In genomic region chr11:71244116-71244815, GRCh38 we compare ENCODE assay signal across 1 cellular context.
TF ChIP-seq lines count a peak whose summit lies in the region.

No MANE protein-coding gene starts in this region.

TF ChIP-seq in SK-N-SH treated with all-trans-retinoic acid at 6 μM for 48 hours, 23 proteins besides CTCF, POLR2A, EP300 and RAD21 (continued from another document):
- TF ChIP-seq TSHZ2 (CRISPR knock-in tag; IDR thresholded peaks at IDR 0.05) (no peak), ZFP3 (CRISPR knock-in tag; IDR thresholded peaks at IDR 0.05) (no peak), OSR1 (CRISPR knock-in tag; IDR thresholded peaks at IDR 0.05) (no peak)
